In genomic region chrX:109704563-109704962, GRCh38 we compare ENCODE assay signal across 13 cellular contexts.
DNase-seq lines count a peak whose midpoint lies in the region; ATAC-seq, FAIRE-seq and TF ChIP-seq lines count a peak whose summit lies in the region.
"Had no signal": no experiment of that assay in that cellular context is flagged by ENCODE, and none has a peak within 500 bp of the region (broad histone marks: within the 10 kb centered on the region; RNA-seq: fewer than 3 reads in every experiment).

No MANE protein-coding gene starts in this region.

- no peak for DNase-seq in SIG-M5 treated with dmso at 0.1 percent for 504 hours (lab: John Stamatoyannopoulos, UW; ENCODE audit: unreplicated experiment)
- DNase-seq in NCI-H187 treated with DMSO at 0.1 percent for 48 hours (lab: John Stamatoyannopoulos, UW) = no peak
- no peak for DNase-seq in H54 (ENCODE audit: insufficient read length, low spot score)
- DNase-seq in stimulated activated CD8-positive, alpha-beta memory T cell treated with anti-CD3 and anti-CD28 coated beads, Interleukin-4, amount 100 ng/mL, for 48 hours = no peak
- DNase-seq: activated naive CD4-positive, alpha-beta T cell treated with anti-CD3 and anti-CD28 coated beads, Interleukin-2, amount 50 U/mL, for 16 hours; BE2C; effector memory CD8-positive, alpha-beta T cell; RPMI8226; small intestine had no signal

- no peak for FAIRE-seq in H54 (lab: Jason Lieb, UNC)
- FAIRE-seq: small intestine had no signal

- ATAC-seq in GM18499 (IDR thresholded peaks at IDR 0.05; ENCODE audit: insufficient read depth, unreplicated experiment) = peak; percentile 50
- ATAC-seq in GM19372 (IDR thresholded peaks at IDR 0.05; ENCODE audit: low read depth, unreplicated experiment) = peak; percentile 47
- peak; percentile 57 for ATAC-seq in HG02852 (IDR thresholded peaks at IDR 0.05; ENCODE audit: unreplicated experiment)
- peak; percentile 69 for ATAC-seq in HG03558 (IDR thresholded peaks at IDR 0.05; ENCODE audit: extremely low read depth, unreplicated experiment)
- ATAC-seq: effector memory CD8-positive, alpha-beta T cell had no signal

- no peak for TF ChIP-seq POLR2A in H54 (IDR thresholded peaks at IDR 0.05; ENCODE audit: low read depth, low read length)
